Comparison of ENCODE assay signal across 32 cellular contexts in genomic region chr15:43325039-43325438, GRCh38. TPM values are rescaled to one million over a fixed set of nuclear protein-coding genes. Genes with fewer than 3 reads are reported as not detected.
"Had no signal": no experiment of that assay in that cellular context is flagged by ENCODE, and none has a peak within 500 bp of the region (broad histone marks: within the 10 kb centered on the region; RNA-seq: fewer than 3 reads in every experiment).

No MANE protein-coding gene starts in this region.

- H3K9ac ChIP-seq: KMS-11 had no signal

- H3K4me2 ChIP-seq: KMS-11 had no signal

- H3K36me3 Mint-ChIP-seq: WTC11 had no signal

- H3K4me3 ChIP-seq: adrenal gland, body of pancreas, breast epithelium had no signal

- FAIRE-seq: astrocyte had no signal

- H3K4me3 Mint-ChIP-seq: activated CD4-positive, alpha-beta T cell treated with anti-CD3 and anti-CD28 coated beads for 36 hours; activated CD4-positive, alpha-beta T cell treated with anti-CD3 and anti-CD28 coated beads, Interleukin-2, amount 10 ng/mL, durations not matched to agents 7 days and 5 days; activated naive CD4-positive, alpha-beta T cell treated with anti-CD3 and anti-CD28 coated beads for 36 hours; activated T-cell treated with anti-CD3 and anti-CD28 coated beads, Interleukin-2, amount 50 U/mL, for 4 hours; activated T-helper 1 cell treated with anti-CD3 and anti-CD28 coated beads, Interleukin-12 subunit alpha, Interleukin-12 subunit beta, Interleukin-2, Interleukin-4 antibody, amounts not matched to agents 30 ng/mL and 10 ng/mL and 1 ng/mL, durations not matched to agents 14 hours and 24 hours and 36 hours; WTC11 had no signal

- ATAC-seq: activated CD4-positive, alpha-beta T cell treated with anti-CD3 and anti-CD28 coated beads for 36 hours; activated CD4-positive, CD25-positive, alpha-beta regulatory T cell treated with anti-CD3 and anti-CD28 coated beads, Interleukin-2, amount 50 U/mL, for 24 hours; activated naive CD4-positive, alpha-beta T cell treated with anti-CD3 and anti-CD28 coated beads, Interleukin-2, amount 50 U/mL, for 72 hours; activated T-cell treated with anti-CD3 and anti-CD28 coated beads, Interleukin-2, amount 50 U/mL, for 4 hours; body of pancreas; WTC11 had no signal

- DNase-seq: activated CD4-positive, alpha-beta T cell treated with anti-CD3 and anti-CD28 coated beads for 36 hours; activated CD4-positive, alpha-beta T cell treated with anti-CD3 and anti-CD28 coated beads, Interleukin-2, amount 10 ng/mL, durations not matched to agents 7 days and 5 days; activated CD4-positive, alpha-beta T cell treated with anti-CD3 and anti-CD28 coated beads, Interleukin-2, amount 50 U/mL, for 48 hours; activated CD8-positive, alpha-beta memory T cell treated with anti-CD3 and anti-CD28 coated beads, Interleukin-2, amount 50 U/mL, for 4 hours; activated gamma-delta T cell treated with Interleukin-2 at 50 U/mL for 16 hours; activated naive CD4-positive, alpha-beta T cell treated with anti-CD3 and anti-CD28 coated beads for 36 hours; activated T-cell treated with anti-CD3 and anti-CD28 coated beads for 4 hours; activated T-cell treated with anti-CD3 and anti-CD28 coated beads, Interleukin-2, amount 50 U/mL, for 4 hours; adrenal gland; body of pancreas; NCI-H1092; NCI-H187; NCI-H2029 treated with DMSO at 0.1 percent for 48 hours; NCI-H2107; NCI-H2171; NCI-H510A; NCI-H526; NCI-H748 treated with DMSO at 0.1 percent for 48 hours; NK-92 treated with Interleukin-12 subunit alpha and Interleukin-12 subunit beta, amount 100 ng/mL, for 24 hours; Right ventricle myocardium superior; SW 1271; T-helper 1 cell; T-helper 9 cell had no signal

- H3K27ac Mint-ChIP-seq: activated CD4-positive, alpha-beta T cell treated with anti-CD3 and anti-CD28 coated beads for 36 hours; activated CD4-positive, alpha-beta T cell treated with anti-CD3 and anti-CD28 coated beads, Interleukin-2, amount 10 ng/mL, durations not matched to agents 7 days and 5 days; activated naive CD4-positive, alpha-beta T cell treated with anti-CD3 and anti-CD28 coated beads for 36 hours; activated naive CD4-positive, alpha-beta T cell treated with anti-CD3 and anti-CD28 coated beads, Interleukin-2, amount 50 U/mL, for 72 hours; activated T-helper 1 cell treated with anti-CD3 and anti-CD28 coated beads, Interleukin-12 subunit alpha, Interleukin-12 subunit beta, Interleukin-2, Interleukin-4 antibody, amounts not matched to agents 30 ng/mL and 10 ng/mL and 1 ng/mL, durations not matched to agents 14 hours and 24 hours and 36 hours; WTC11 had no signal

- H3K9me3 ChIP-seq: adrenal gland, body of pancreas, breast epithelium had no signal

- H3K36me3 ChIP-seq: adrenal gland, breast epithelium had no signal

- H3K27me3 ChIP-seq: adrenal gland, body of pancreas, breast epithelium had no signal

- H3K27ac ChIP-seq: adrenal gland, body of pancreas, breast epithelium, KMS-11 had no signal

- H3K27me3 Mint-ChIP-seq: activated CD4-positive, alpha-beta T cell treated with anti-CD3 and anti-CD28 coated beads for 36 hours had no signal

- H3K9me3 Mint-ChIP-seq: activated CD4-positive, alpha-beta T cell treated with anti-CD3 and anti-CD28 coated beads, Interleukin-2, amount 10 ng/mL, durations not matched to agents 7 days and 5 days; activated naive CD4-positive, alpha-beta T cell treated with anti-CD3 and anti-CD28 coated beads for 36 hours; activated naive CD4-positive, alpha-beta T cell treated with anti-CD3 and anti-CD28 coated beads, Interleukin-2, amount 50 U/mL, for 72 hours; activated T-cell treated with anti-CD3 and anti-CD28 coated beads, Interleukin-2, amount 50 U/mL, for 4 hours; activated T-helper 1 cell treated with anti-CD3 and anti-CD28 coated beads, Interleukin-12 subunit alpha, Interleukin-12 subunit beta, Interleukin-2, Interleukin-4 antibody, amounts not matched to agents 30 ng/mL and 10 ng/mL and 1 ng/mL, durations not matched to agents 14 hours and 24 hours and 36 hours; WTC11 had no signal

RNA-seq across cellular contexts. Expression of gene TGM7, which starts 23.0 kb away (rescaled TPM):
- total RNA-seq: activated CD4-positive, alpha-beta T cell treated with anti-CD3 and anti-CD28 coated beads for 36 hours; activated CD4-positive, alpha-beta T cell treated with anti-CD3 and anti-CD28 coated beads, Interleukin-2, amount 10 ng/mL, durations not matched to agents 7 days and 5 days; activated naive CD4-positive, alpha-beta T cell treated with anti-CD3 and anti-CD28 coated beads for 36 hours; activated naive CD4-positive, alpha-beta T cell treated with anti-CD3 and anti-CD28 coated beads, Interleukin-2, amount 50 U/mL, for 72 hours; activated T-cell treated with anti-CD3 and anti-CD28 coated beads, Interleukin-2, amount 50 U/mL, for 4 hours; activated T-helper 1 cell treated with anti-CD3 and anti-CD28 coated beads, Interleukin-12 subunit alpha, Interleukin-12 subunit beta, Interleukin-2, Interleukin-4 antibody, amounts not matched to agents 30 ng/mL and 10 ng/mL and 1 ng/mL, durations not matched to agents 14 hours and 24 hours and 36 hours; adrenal gland; astrocyte; body of pancreas; breast epithelium; cardiac septum; M059J; Right ventricle myocardium superior; WTC11 had no signal
- polyA plus RNA-seq: adrenal gland had no signal

RNA-seq across cellular contexts. Expression of gene TGM5, which starts 58.3 kb away (rescaled TPM):
- total RNA-seq: activated CD4-positive, alpha-beta T cell treated with anti-CD3 and anti-CD28 coated beads for 36 hours; activated CD4-positive, alpha-beta T cell treated with anti-CD3 and anti-CD28 coated beads, Interleukin-2, amount 10 ng/mL, durations not matched to agents 7 days and 5 days; activated naive CD4-positive, alpha-beta T cell treated with anti-CD3 and anti-CD28 coated beads for 36 hours; activated T-cell treated with anti-CD3 and anti-CD28 coated beads, Interleukin-2, amount 50 U/mL, for 4 hours; activated T-helper 1 cell treated with anti-CD3 and anti-CD28 coated beads, Interleukin-12 subunit alpha, Interleukin-12 subunit beta, Interleukin-2, Interleukin-4 antibody, amounts not matched to agents 30 ng/mL and 10 ng/mL and 1 ng/mL, durations not matched to agents 14 hours and 24 hours and 36 hours; body of pancreas; cardiac septum; M059J; Right ventricle myocardium superior; WTC11 had no signal
